12 cellular contexts compared by ENCODE assay signal in the genomic region with DNA sequence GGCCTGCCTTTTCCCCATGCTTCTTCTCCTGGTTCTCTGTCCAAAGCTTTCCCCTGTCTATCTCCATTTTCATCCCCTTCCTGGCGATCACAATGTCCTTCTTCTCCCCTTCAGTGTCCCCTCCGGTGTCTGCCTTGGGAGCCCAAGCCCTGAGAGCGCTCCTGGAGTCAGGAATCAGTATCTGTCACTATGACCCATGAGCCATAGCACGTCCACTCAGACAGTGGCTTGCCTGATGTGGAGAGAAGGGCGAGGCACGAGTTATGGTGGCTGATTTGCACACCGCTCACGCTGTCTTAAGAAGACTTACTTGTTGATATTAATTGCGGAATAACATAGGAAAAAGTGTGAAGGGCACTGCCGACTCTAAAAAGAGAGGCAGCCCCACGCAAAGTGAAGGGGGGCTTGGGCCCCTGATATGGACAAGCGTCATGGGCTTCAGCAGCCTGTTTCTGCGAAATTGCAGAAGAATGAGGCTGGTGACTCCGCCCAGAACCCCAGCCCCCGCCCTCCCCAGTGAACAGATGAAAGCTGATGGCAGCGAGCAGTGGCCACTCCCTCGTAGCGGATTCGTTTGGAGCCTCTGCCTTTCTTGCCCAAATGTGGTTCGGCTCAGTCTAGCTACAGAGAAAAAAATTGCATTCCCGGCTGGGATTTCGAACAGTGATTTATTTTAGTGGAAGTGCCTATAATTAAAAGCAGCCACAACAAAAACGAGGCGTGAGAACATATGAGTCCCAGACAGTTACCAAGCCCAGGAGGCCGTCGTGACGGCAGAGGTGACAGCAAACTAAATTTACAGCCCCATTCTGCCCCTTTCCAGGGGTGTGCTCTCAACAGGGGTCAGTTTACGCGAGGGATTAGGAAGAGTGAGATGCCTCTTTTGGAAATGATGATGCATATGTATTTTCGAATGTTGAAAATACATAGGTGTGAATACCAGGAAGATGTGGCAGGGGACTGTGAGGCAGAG.
A peak's percentile ranks its signal among the peaks of the same experiment; 100 is the strongest.
DNase-seq lines count a peak whose midpoint lies in the region; TF ChIP-seq lines count a peak whose summit lies in the region.
"Had no signal": no experiment of that assay in that cellular context is flagged by ENCODE, and none has a peak within 500 bp of the region (broad histone marks: within the 10 kb centered on the region; RNA-seq: fewer than 3 reads in every experiment).

No MANE protein-coding gene starts in this region.

- peak overlapping the region; percentile 16 for H3K4me3 Mint-ChIP-seq in type B pancreatic cell
- no peak overlapping the region for H3K4me3 Mint-ChIP-seq in activated CD4-positive, alpha-beta memory T cell treated with anti-CD3 and anti-CD28 coated beads, Interleukin-2, amount 10 ng/mL, durations not matched to agents 7 days and 5 days
- H3K4me3 Mint-ChIP-seq: activated T-cell treated with anti-CD3 and anti-CD28 coated beads, Interleukin-2, amount 50 U/mL, for 24 hours; CD8-positive, alpha-beta T cell had no signal

- H3K4me3 ChIP-seq in fibroblast of villous mesenchyme (ENCODE audit: low read depth, low read length) = no peak overlapping the region

- CTCF ChIA-PET in activated CD4-positive, alpha-beta memory T cell treated with anti-CD3 and anti-CD28 coated beads, Interleukin-2, amount 10 ng/mL, durations not matched to agents 7 days and 5 days (lab: Charles Lee) = interaction anchor here (0.7 kb wide), 1 partner anchor 1186 kb away, joined by 6 read pairs; no protein-coding TSS in a partner anchor

- DNase-seq in RPMI7951 (ENCODE audit: low read depth) (peak; percentile 4), fibroblast of villous mesenchyme (ENCODE audit: low read depth) (peak; percentile 6), occipital lobe (lab: John Stamatoyannopoulos, UW) (peak; percentile 14), type B pancreatic cell (ENCODE audit: extremely low spot score, unreplicated experiment) (no peak), erythroblast (lab: John Stamatoyannopoulos, UW) (no peak), SIG-M5 treated with dmso at 0.1 percent for 504 hours (lab: John Stamatoyannopoulos, UW; ENCODE audit: unreplicated experiment) (no peak)
- DNase-seq in activated CD4-positive, alpha-beta memory T cell treated with anti-CD3 and anti-CD28 coated beads, Interleukin-2, amount 10 ng/mL, durations not matched to agents 7 days and 5 days = no peak
- DNase-seq: activated T-cell treated with anti-CD3 and anti-CD28 coated beads, Interleukin-2, amount 50 U/mL, for 24 hours; CD8-positive, alpha-beta T cell; Karpas-422; NCI-H2081; nucleus accumbens had no signal

- H3K27ac Mint-ChIP-seq in type B pancreatic cell = no peak overlapping the region
- no peak overlapping the region for H3K27ac Mint-ChIP-seq in activated CD4-positive, alpha-beta memory T cell treated with anti-CD3 and anti-CD28 coated beads, Interleukin-2, amount 10 ng/mL, durations not matched to agents 7 days and 5 days
- H3K27ac Mint-ChIP-seq: activated T-cell treated with anti-CD3 and anti-CD28 coated beads, Interleukin-2, amount 50 U/mL, for 24 hours; CD8-positive, alpha-beta T cell had no signal

- H3K9me3 Mint-ChIP-seq in type B pancreatic cell = no peaks in the 10 kb centered on the region
- no peaks in the 10 kb centered on the region for H3K9me3 Mint-ChIP-seq in activated CD4-positive, alpha-beta memory T cell treated with anti-CD3 and anti-CD28 coated beads, Interleukin-2, amount 10 ng/mL, durations not matched to agents 7 days and 5 days
- H3K9me3 Mint-ChIP-seq: activated T-cell treated with anti-CD3 and anti-CD28 coated beads, Interleukin-2, amount 50 U/mL, for 24 hours; CD8-positive, alpha-beta T cell had no signal

- no peak for TF ChIP-seq CTCF in fibroblast of villous mesenchyme (IDR thresholded peaks at IDR 0.05; ENCODE audit: insufficient read depth, low read depth, low read length)
- TF ChIP-seq CTCF in type B pancreatic cell (conservative IDR thresholded peaks at IDR 0.05) = no peak

- peaks cover 9% of the 10 kb centered on the region for H3K27me3 Mint-ChIP-seq in type B pancreatic cell
- no peaks in the 10 kb centered on the region for H3K27me3 Mint-ChIP-seq in activated CD4-positive, alpha-beta memory T cell treated with anti-CD3 and anti-CD28 coated beads, Interleukin-2, amount 10 ng/mL, durations not matched to agents 7 days and 5 days

- no peak for TF ChIP-seq POLR2A in erythroblast (IDR thresholded peaks at IDR 0.05; ENCODE audit: low read length)

- peaks cover 11% of the 10 kb centered on the region for H3K4me1 Mint-ChIP-seq in type B pancreatic cell (ENCODE audit: unreplicated experiment)
- no peaks in the 10 kb centered on the region for H3K4me1 Mint-ChIP-seq in activated CD4-positive, alpha-beta memory T cell treated with anti-CD3 and anti-CD28 coated beads, Interleukin-2, amount 10 ng/mL, durations not matched to agents 7 days and 5 days

- POLR2A ChIA-PET in activated CD4-positive, alpha-beta memory T cell treated with anti-CD3 and anti-CD28 coated beads, Interleukin-2, amount 10 ng/mL, durations not matched to agents 7 days and 5 days (lab: Charles Lee) = no interaction called here

- H3K36me3 Mint-ChIP-seq in type B pancreatic cell = no peaks in the 10 kb centered on the region
- H3K36me3 Mint-ChIP-seq in activated CD4-positive, alpha-beta memory T cell treated with anti-CD3 and anti-CD28 coated beads, Interleukin-2, amount 10 ng/mL, durations not matched to agents 7 days and 5 days (ENCODE audit: low read depth) = no peaks in the 10 kb centered on the region
- H3K36me3 Mint-ChIP-seq: CD8-positive, alpha-beta T cell had no signal

Comparison
In these comparisons a context has a peak if more than half of its experiments do, and no peak if none do; other contexts are left out.
1. DNase-seq: peak in RPMI7951 (single experiment), fibroblast of villous mesenchyme (single experiment) and occipital lobe (single experiment); none in type B pancreatic cell (single experiment), erythroblast (0 of 2), activated CD4-positive, alpha-beta memory T cell treated with anti-CD3 and anti-CD28 coated beads, Interleukin-2, amount 10 ng/mL, durations not matched to agents 7 days and 5 days (single experiment) and SIG-M5 treated with dmso at 0.1 percent for 504 hours (single experiment).